1 cellular context compared by ENCODE assay signal in the genomic region with DNA sequence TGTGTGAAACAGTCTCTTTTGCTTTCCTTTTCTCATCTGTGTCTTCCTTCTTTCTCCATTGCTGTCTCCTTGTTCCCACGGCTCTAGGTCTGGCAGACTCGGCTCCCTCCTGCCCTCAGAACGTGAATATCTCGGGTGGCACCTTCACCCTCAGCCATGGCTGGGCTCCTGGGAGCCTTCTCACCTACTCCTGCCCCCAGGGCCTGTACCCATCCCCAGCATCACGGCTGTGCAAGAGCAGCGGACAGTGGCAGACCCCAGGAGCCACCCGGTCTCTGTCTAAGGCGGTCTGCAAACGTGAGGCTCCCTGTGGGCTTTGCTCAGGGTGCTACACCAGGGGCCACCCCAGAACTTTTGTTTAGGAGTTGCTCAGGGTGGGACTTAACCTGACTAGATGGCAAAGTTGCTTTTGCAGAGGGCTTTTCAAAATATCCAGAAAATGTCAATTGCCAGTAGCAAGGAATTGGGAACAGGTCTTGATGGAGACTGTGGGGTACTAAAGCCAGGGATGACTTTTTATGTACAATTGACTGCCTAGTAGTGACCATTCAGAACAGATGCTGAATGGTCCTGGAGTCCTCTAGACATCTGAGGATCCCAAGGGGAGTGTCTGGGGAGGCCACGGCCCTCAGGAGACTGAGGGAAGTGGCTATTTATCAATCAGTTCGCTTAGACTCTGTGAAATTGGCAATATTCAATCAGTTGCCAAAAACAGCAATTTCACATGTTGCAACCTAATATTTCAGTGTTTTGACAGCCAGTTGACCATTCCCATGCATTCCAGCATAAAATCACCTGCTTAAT.
TF ChIP-seq lines count a peak whose summit lies in the region.

No MANE protein-coding gene starts in this region.

TF ChIP-seq in HepG2, 621 proteins besides CTCF, POLR2A, EP300 and RAD21 (continued from another document):
- TF ChIP-seq, protein P1, sequence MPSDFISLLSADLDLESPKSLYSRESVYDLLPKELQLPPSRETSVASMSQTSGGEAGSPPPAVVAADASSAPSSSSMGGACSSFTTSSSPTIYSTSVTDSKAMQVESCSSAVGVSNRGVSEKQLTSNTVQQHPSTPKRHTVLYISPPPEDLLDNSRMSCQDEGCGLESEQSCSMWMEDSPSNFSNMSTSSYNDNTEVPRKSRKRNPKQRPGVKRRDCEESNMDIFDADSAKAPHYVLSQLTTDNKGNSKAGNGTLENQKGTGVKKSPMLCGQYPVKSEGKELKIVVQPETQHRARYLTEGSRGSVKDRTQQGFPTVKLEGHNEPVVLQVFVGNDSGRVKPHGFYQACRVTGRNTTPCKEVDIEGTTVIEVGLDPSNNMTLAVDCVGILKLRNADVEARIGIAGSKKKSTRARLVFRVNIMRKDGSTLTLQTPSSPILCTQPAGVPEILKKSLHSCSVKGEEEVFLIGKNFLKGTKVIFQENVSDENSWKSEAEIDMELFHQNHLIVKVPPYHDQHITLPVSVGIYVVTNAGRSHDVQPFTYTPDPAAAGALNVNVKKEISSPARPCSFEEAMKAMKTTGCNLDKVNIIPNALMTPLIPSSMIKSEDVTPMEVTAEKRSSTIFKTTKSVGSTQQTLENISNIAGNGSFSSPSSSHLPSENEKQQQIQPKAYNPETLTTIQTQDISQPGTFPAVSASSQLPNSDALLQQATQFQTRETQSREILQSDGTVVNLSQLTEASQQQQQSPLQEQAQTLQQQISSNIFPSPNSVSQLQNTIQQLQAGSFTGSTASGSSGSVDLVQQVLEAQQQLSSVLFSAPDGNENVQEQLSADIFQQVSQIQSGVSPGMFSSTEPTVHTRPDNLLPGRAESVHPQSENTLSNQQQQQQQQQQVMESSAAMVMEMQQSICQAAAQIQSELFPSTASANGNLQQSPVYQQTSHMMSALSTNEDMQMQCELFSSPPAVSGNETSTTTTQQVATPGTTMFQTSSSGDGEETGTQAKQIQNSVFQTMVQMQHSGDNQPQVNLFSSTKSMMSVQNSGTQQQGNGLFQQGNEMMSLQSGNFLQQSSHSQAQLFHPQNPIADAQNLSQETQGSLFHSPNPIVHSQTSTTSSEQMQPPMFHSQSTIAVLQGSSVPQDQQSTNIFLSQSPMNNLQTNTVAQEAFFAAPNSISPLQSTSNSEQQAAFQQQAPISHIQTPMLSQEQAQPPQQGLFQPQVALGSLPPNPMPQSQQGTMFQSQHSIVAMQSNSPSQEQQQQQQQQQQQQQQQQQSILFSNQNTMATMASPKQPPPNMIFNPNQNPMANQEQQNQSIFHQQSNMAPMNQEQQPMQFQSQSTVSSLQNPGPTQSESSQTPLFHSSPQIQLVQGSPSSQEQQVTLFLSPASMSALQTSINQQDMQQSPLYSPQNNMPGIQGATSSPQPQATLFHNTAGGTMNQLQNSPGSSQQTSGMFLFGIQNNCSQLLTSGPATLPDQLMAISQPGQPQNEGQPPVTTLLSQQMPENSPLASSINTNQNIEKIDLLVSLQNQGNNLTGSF (CRISPR knock-in tag; IDR thresholded peaks at IDR 0.05), result 0 out of 2 replicates have a peak, but pooled peaks have one; percentile 32
- TF ChIP-seq PHF5A (CRISPR knock-in tag; IDR thresholded peaks at IDR 0.05; ENCODE audit: low read depth, unreplicated experiment) (no peak), ZSCAN12 (CRISPR knock-in tag; IDR thresholded peaks at IDR 0.05) (0 out of 2 replicates have a peak, but pooled peaks have one; percentile 72), ZNF234 (CRISPR knock-in tag; conservative IDR thresholded peaks at IDR 0.05) (no peak), ZNF543 (CRISPR knock-in tag; IDR thresholded peaks at IDR 0.05) (peak; percentile 65; the same call in 1 of the 2 replicates), HNRNPK (IDR thresholded peaks at IDR 0.05; ENCODE audit: low read depth, low read length, poor library complexity, severe bottlenecking) (no peak), ZNF703 (CRISPR knock-in tag; IDR thresholded peaks at IDR 0.05; ENCODE audit: borderline replicate concordance) (no peak), HOXA3 (CRISPR knock-in tag; IDR thresholded peaks at IDR 0.05) (0 out of 2 replicates have a peak, but pooled peaks have one; percentile 0), ZBTB38 (CRISPR knock-in tag; IDR thresholded peaks at IDR 0.05) (peak; percentile 10; the same call in 1 of the 2 replicates), ZFP82 (CRISPR knock-in tag; IDR thresholded peaks at IDR 0.05; ENCODE audit: borderline replicate concordance) (peak; percentile 64; the same call in 1 of the 2 replicates), ZSCAN31 (CRISPR knock-in tag; IDR thresholded peaks at IDR 0.05; ENCODE audit: low read depth) (0 out of 2 replicates have a peak, but pooled peaks have one; percentile 15), MLLT10 (CRISPR knock-in tag; IDR thresholded peaks at IDR 0.05) (no peak), ZNF782 (CRISPR knock-in tag; IDR thresholded peaks at IDR 0.05; ENCODE audit: borderline replicate concordance) (0 out of 2 replicates have a peak, but pooled peaks have one; percentile 49), ZNF572 (CRISPR knock-in tag; IDR thresholded peaks at IDR 0.05) (0 out of 2 replicates have a peak, but pooled peaks have one; percentile 17), ZNF34 (CRISPR knock-in tag; IDR thresholded peaks at IDR 0.05; ENCODE audit: borderline replicate concordance) (peak; percentile 75; the same call in 1 of the 2 replicates), IKZF4 (CRISPR knock-in tag; IDR thresholded peaks at IDR 0.05; ENCODE audit: borderline replicate concordance, low read depth, not compliant biosample characterization) (peak; percentile 63), ZNF263 (CRISPR knock-in tag; IDR thresholded peaks at IDR 0.05) (0 out of 2 replicates have a peak, but pooled peaks have one; percentile 3), BRCA1 (CRISPR knock-in tag; IDR thresholded peaks at IDR 0.05) (peak; percentile 64; the same call in 1 of the 2 replicates), ZFX (CRISPR knock-in tag; IDR thresholded peaks at IDR 0.05; ENCODE audit: low read depth) (peak; percentile 38), SNAI1 (CRISPR knock-in tag; IDR thresholded peaks at IDR 0.05; ENCODE audit: borderline replicate concordance) (no peak), AHR (CRISPR knock-in tag; IDR thresholded peaks at IDR 0.05) (peak; percentile 24), ZNF274 (CRISPR knock-in tag; IDR thresholded peaks at IDR 0.05) (peak; percentile 56; the same call in 1 of the 2 replicates)
- TF ChIP-seq, protein P2, sequence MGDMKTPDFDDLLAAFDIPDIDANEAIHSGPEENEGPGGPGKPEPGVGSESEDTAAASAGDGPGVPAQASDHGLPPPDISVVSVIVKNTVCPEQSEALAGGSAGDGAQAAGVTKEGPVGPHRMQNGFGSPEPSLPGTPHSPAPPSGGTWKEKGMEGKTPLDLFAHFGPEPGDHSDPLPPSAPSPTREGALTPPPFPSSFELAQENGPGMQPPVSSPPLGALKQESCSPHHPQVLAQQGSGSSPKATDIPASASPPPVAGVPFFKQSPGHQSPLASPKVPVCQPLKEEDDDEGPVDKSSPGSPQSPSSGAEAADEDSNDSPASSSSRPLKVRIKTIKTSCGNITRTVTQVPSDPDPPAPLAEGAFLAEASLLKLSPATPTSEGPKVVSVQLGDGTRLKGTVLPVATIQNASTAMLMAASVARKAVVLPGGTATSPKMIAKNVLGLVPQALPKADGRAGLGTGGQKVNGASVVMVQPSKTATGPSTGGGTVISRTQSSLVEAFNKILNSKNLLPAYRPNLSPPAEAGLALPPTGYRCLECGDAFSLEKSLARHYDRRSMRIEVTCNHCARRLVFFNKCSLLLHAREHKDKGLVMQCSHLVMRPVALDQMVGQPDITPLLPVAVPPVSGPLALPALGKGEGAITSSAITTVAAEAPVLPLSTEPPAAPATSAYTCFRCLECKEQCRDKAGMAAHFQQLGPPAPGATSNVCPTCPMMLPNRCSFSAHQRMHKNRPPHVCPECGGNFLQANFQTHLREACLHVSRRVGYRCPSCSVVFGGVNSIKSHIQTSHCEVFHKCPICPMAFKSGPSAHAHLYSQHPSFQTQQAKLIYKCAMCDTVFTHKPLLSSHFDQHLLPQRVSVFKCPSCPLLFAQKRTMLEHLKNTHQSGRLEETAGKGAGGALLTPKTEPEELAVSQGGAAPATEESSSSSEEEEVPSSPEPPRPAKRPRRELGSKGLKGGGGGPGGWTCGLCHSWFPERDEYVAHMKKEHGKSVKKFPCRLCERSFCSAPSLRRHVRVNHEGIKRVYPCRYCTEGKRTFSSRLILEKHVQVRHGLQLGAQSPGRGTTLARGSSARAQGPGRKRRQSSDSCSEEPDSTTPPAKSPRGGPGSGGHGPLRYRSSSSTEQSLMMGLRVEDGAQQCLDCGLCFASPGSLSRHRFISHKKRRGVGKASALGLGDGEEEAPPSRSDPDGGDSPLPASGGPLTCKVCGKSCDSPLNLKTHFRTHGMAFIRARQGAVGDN (CRISPR knock-in tag; IDR thresholded peaks at IDR 0.05), result peak; percentile 72
- TF ChIP-seq, protein P3, sequence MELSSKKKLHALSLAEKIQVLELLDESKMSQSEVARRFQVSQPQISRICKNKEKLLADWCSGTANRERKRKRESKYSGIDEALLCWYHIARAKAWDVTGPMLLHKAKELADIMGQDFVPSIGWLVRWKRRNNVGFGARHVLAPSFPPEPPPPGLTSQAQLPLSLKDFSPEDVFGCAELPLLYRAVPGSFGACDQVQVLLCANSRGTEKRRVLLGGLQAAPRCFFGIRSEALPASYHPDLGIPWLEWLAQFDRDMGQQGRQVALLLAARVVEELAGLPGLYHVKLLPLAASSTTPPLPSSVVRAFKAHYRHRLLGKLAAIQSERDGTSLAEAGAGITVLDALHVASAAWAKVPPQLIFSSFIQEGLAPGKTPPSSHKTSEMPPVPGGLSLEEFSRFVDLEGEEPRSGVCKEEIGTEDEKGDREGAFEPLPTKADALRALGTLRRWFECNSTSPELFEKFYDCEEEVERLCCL (CRISPR knock-in tag; IDR thresholded peaks at IDR 0.05; ENCODE audit: borderline replicate concordance), result 0 out of 2 replicates have a peak, but pooled peaks have one; percentile 8
- TF ChIP-seq, protein P4, sequence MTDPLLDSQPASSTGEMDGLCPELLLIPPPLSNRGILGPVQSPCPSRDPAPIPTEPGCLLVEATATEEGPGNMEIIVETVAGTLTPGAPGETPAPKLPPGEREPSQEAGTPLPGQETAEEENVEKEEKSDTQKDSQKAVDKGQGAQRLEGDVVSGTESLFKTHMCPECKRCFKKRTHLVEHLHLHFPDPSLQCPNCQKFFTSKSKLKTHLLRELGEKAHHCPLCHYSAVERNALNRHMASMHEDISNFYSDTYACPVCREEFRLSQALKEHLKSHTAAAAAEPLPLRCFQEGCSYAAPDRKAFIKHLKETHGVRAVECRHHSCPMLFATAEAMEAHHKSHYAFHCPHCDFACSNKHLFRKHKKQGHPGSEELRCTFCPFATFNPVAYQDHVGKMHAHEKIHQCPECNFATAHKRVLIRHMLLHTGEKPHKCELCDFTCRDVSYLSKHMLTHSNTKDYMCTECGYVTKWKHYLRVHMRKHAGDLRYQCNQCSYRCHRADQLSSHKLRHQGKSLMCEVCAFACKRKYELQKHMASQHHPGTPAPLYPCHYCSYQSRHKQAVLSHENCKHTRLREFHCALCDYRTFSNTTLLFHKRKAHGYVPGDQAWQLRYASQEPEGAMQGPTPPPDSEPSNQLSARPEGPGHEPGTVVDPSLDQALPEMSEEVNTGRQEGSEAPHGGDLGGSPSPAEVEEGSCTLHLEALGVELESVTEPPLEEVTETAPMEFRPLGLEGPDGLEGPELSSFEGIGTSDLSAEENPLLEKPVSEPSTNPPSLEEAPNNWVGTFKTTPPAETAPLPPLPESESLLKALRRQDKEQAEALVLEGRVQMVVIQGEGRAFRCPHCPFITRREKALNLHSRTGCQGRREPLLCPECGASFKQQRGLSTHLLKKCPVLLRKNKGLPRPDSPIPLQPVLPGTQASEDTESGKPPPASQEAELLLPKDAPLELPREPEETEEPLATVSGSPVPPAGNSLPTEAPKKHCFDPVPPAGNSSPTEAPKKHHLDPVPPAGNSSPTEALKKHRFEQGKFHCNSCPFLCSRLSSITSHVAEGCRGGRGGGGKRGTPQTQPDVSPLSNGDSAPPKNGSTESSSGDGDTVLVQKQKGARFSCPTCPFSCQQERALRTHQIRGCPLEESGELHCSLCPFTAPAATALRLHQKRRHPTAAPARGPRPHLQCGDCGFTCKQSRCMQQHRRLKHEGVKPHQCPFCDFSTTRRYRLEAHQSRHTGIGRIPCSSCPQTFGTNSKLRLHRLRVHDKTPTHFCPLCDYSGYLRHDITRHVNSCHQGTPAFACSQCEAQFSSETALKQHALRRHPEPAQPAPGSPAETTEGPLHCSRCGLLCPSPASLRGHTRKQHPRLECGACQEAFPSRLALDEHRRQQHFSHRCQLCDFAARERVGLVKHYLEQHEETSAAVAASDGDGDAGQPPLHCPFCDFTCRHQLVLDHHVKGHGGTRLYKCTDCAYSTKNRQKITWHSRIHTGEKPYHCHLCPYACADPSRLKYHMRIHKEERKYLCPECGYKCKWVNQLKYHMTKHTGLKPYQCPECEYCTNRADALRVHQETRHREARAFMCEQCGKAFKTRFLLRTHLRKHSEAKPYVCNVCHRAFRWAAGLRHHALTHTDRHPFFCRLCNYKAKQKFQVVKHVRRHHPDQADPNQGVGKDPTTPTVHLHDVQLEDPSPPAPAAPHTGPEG (CRISPR knock-in tag; IDR thresholded peaks at IDR 0.05), result peak; percentile 66; the same call in 1 of the 2 replicates
